8 cellular contexts compared by ENCODE assay signal in the genomic region with DNA sequence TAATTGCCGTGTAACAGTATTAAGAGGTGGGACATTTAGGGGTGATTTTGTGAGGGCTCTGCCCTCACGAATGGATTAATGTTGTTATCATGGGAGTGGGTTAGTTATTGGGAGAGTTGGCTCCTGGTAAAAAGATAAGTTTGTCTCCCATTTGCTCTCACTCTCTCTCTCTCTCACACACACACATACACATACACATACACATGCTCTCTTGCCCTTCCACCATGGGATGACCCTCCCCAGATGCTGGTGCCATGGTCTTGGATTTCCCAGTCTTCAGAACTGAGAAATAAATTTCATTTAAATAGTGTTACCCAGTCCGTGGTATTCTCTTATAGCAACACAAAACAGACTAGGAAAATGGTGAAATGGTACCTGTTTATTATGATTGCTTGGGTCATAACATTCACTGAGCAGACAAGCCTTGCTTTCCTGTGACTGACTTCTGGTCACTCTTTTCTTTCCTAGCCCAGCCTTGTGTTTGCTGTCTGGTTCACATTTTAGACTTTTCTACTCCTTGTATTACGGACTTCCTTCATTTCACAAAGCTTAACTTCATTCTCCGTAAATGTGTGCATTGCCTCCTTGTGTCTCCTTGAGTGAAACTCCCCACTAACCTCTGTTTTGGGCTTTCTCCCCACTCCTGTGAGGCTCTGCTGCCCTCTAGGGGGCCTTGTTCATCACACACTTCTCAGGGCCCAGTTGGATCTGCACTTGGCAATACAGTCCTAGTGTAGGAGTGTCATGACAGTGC.
DNase-seq lines count a peak whose midpoint lies in the region; ATAC-seq and TF ChIP-seq lines count a peak whose summit lies in the region.

No MANE protein-coding gene starts in this region.

- H3K36me3 Mint-ChIP-seq in H9 (ENCODE audit: insufficient read depth in 1 of 3, low read depth in 3 of 3): no peaks in the 10 kb centered on the region

- peak overlapping the region in 2 of 3 experiments; percentile 37 to 38; a peak in 2 of 7 replicates for H3K27ac Mint-ChIP-seq in H9

- no peaks in the 10 kb centered on the region for H3K79me1 ChIP-seq in H9 (ENCODE audit: insufficient read depth, low read depth, low read length, poor library complexity, severe bottlenecking)

- no peak overlapping the region for H3K4me3 ChIP-seq in Loucy (ENCODE audit: low read length, poor library complexity, severe bottlenecking)
- H3K4me3 ChIP-seq in heart right ventricle: no peak overlapping the region
- H3K4me3 ChIP-seq in retinal pigment epithelial cell (ENCODE audit: low read length): no peak overlapping the region

- H2BK5ac ChIP-seq in H9 (ENCODE audit: insufficient read length, low read length): no peak overlapping the region

- H3K4me1 ChIP-seq in H9 (ENCODE audit: insufficient read depth, low read length): no peaks in the 10 kb centered on the region
- H3K4me1 ChIP-seq in Loucy (ENCODE audit: insufficient read depth, low read length, poor library complexity, severe bottlenecking): no peaks in the 10 kb centered on the region
- H3K4me1 ChIP-seq in heart right ventricle: peaks cover 0 to 7% (median 0%) of the 10 kb centered on the region in 9 donors

- H3K18ac ChIP-seq in H9 (ENCODE audit: insufficient read length, low read depth, low read length): no peak overlapping the region

- H3F3A ChIP-seq in Loucy (ENCODE audit: low read depth): no peaks in the 10 kb centered on the region

- no peak overlapping the region for H3K23ac ChIP-seq in H9 (ENCODE audit: insufficient read length, low read depth, low read length)

- peak; percentile 78 to 99 (median 95) for ATAC-seq in heart right ventricle

- no peak overlapping the region for H2BK12ac ChIP-seq in H9 (ENCODE audit: insufficient read length, low read depth, low read length)

- no peaks in the 10 kb centered on the region for H3K27me3 Mint-ChIP-seq in H9 (ENCODE audit: low read depth)

- H3K27me3 ChIP-seq in H9 (ENCODE audit: insufficient read depth, low read length) (no peaks in the 10 kb centered on the region), Loucy (ENCODE audit: insufficient read depth, low read length, poor library complexity, severe bottlenecking) (no peaks in the 10 kb centered on the region), heart right ventricle (peaks cover 0 to 4% (median 0%) of the 10 kb centered on the region in 7 donors)

- no peaks in the 10 kb centered on the region for H3K36me3 ChIP-seq in Loucy (ENCODE audit: insufficient read depth, low read length)
- no peaks in the 10 kb centered on the region for H3K36me3 ChIP-seq in heart right ventricle

- H3K56ac ChIP-seq in H9 (ENCODE audit: insufficient read length, low read depth, low read length): no peak overlapping the region

- H3K14ac ChIP-seq in H9 (ENCODE audit: insufficient read depth, low read length): no peak overlapping the region

- peaks cover 4 to 5% of the 10 kb centered on the region in 2 experiments for H3K4me1 Mint-ChIP-seq in H9

- no peak overlapping the region for H3K4me3 Mint-ChIP-seq in H9

- H3K9me3 Mint-ChIP-seq in H9: no peaks in the 10 kb centered on the region

- H3K4me2 ChIP-seq in H9 (ENCODE audit: insufficient read depth, insufficient read length, low read length) (no peak overlapping the region), Loucy (ENCODE audit: low read depth, low read length, poor library complexity, severe bottlenecking) (peak overlapping the region; percentile 36)

- no peak overlapping the region for H4K91ac ChIP-seq in H9 (ENCODE audit: insufficient read length, low read depth, low read length)

- WGBS in H9 (ENCODE audit: extremely low coverage, insufficient read length, low lambda C conversion rate): no CpG with 5 or more reads among the region's 5 CpGs
- 54% methylated on average over 5 of the region's 5 CpGs for WGBS in heart right ventricle, 2 donors

- intact Hi-C loops in heart right ventricle (cut with DNase I): loop anchor here in 8 of 10 donors (1.0 to 10.0 kb wide), 8 partner anchors 307 to 1189 kb away; no protein-coding TSS in a partner anchor

- no peak overlapping the region for H3K27ac ChIP-seq in H9 (ENCODE audit: insufficient read length, low read depth, low read length)
- peak overlapping the region in 1 of 10 donors; percentile 40 for H3K27ac ChIP-seq in heart right ventricle

- H4K8ac ChIP-seq in H9 (replicated peaks; ENCODE audit: insufficient read length, low read depth, low read length): no peak overlapping the region

- no peaks in the 10 kb centered on the region for H3K9me2 ChIP-seq in Loucy (replicated peaks; ENCODE audit: low read depth, low read length)

- peak; percentile 94 for TF ChIP-seq CTCF in GM10266 (IDR thresholded peaks at IDR 0.05; ENCODE audit: control insufficient read depth, insufficient read depth, low read depth, missing control alignments)
- peak; percentile 97 for TF ChIP-seq CTCF in H9 (conservative IDR thresholded peaks at IDR 0.05)
- TF ChIP-seq CTCF in Loucy (conservative IDR thresholded peaks at IDR 0.05; ENCODE audit: low read length): peak; percentile 99
- peak; percentile 61 to 94 (median 85) for TF ChIP-seq CTCF in heart right ventricle (IDR thresholded peaks at IDR 0.05)
- TF ChIP-seq CTCF in retinal pigment epithelial cell (conservative IDR thresholded peaks at IDR 0.05; ENCODE audit: low read depth, low read length): peak; percentile 99

- H3K9me3 ChIP-seq in H9 (ENCODE audit: control insufficient read depth, low read depth, low read length) (no peaks in the 10 kb centered on the region), Loucy (ENCODE audit: insufficient read depth, low read depth, low read length) (no peaks in the 10 kb centered on the region), heart right ventricle (no peaks in the 10 kb centered on the region)

- H4K20me1 ChIP-seq in H9 (ENCODE audit: control insufficient read depth, insufficient read depth, insufficient read length) (no peaks in the 10 kb centered on the region), Loucy (ENCODE audit: insufficient read depth, low read length, poor library complexity, severe bottlenecking) (no peaks in the 10 kb centered on the region)

- H3K79me2 ChIP-seq in H9 (ENCODE audit: insufficient read depth, low read length) (no peaks in the 10 kb centered on the region), Loucy (ENCODE audit: insufficient read depth, low read length) (no peaks in the 10 kb centered on the region)

- H3K23me2 ChIP-seq in H9 (ENCODE audit: insufficient read length, low read depth, low read length, poor library complexity, severe bottlenecking): no peaks in the 10 kb centered on the region

- H3K9ac ChIP-seq in H9 (ENCODE audit: extremely low read depth, insufficient read length, low read length) (no peak overlapping the region), Loucy (ENCODE audit: low read depth, low read length, poor library complexity, severe bottlenecking) (no peak overlapping the region)

- H2BK20ac ChIP-seq in H9 (ENCODE audit: low read depth, low read length, poor library complexity, severe bottlenecking): no peak overlapping the region

- DNase-seq in GM10266 (ENCODE audit: extremely low spot score) (peak; percentile 64), H9 (peak; percentile 83), SW 1271 (lab: John Stamatoyannopoulos, UW) (peak; percentile 36 to 88), heart right ventricle (peak; percentile 62 to 78), retinal pigment epithelial cell (ENCODE audit: low read depth) (peak; percentile 67), middle frontal gyrus (ENCODE audit: extremely low spot score, low spot score) (no peak)
- DNase-seq in activated naive CD8-positive, alpha-beta T cell treated with anti-CD3 and anti-CD28 coated beads, Interleukin-2, amount 50 U/mL, for 16 hours (ENCODE audit: low read depth, low spot score): peak; percentile 31

- no peak overlapping the region for H3T11ph ChIP-seq in H9 (ENCODE audit: low read length)

- H3K4ac ChIP-seq in H9 (ENCODE audit: low read depth, low read length): no peak overlapping the region

- no peak overlapping the region for H2AFZ ChIP-seq in H9 (ENCODE audit: low read length)
- H2AFZ ChIP-seq in Loucy (ENCODE audit: low read length): peak overlapping the region; percentile 49

- H2BK120ac ChIP-seq in H9 (ENCODE audit: low read depth, low read length, poor library complexity, severe bottlenecking): no peak overlapping the region

- H2AK5ac ChIP-seq in H9 (ENCODE audit: insufficient read length, low read length): no peak overlapping the region

- H2BK15ac ChIP-seq in H9 (ENCODE audit: low read depth, low read length): no peak overlapping the region

- H4K5ac ChIP-seq in H9 (ENCODE audit: insufficient read length, low read depth, low read length): no peak overlapping the region
